In genomic region chr20:56628015-56628872, GRCh38 we compare ENCODE assay signal across 9 cellular contexts. TPM values are rescaled to one million over a fixed set of nuclear protein-coding genes. Genes with fewer than 3 reads are reported as not detected.
DNase-seq lines count a peak whose midpoint lies in the region; ATAC-seq and TF ChIP-seq lines count a peak whose summit lies in the region.
"Had no signal": no experiment of that assay in that cellular context is flagged by ENCODE, and none has a peak within 500 bp of the region (broad histone marks: within the 10 kb centered on the region; RNA-seq: fewer than 3 reads in every experiment).

No MANE protein-coding gene starts in this region.

- no peaks in the 10 kb centered on the region for H3K9me2 ChIP-seq in hepatocyte (replicated peaks; ENCODE audit: insufficient read depth)

- no peak for TF ChIP-seq CTCF in activated CD8-positive, alpha-beta T cell treated with anti-CD3 and anti-CD28 coated beads for 36 hours (IDR thresholded peaks at IDR 0.05)
- no peak for TF ChIP-seq CTCF in hepatocyte (IDR thresholded peaks at IDR 0.05; ENCODE audit: poor library complexity)
- TF ChIP-seq CTCF in spleen (IDR thresholded peaks at IDR 0.05 in 8 of 11, conservative IDR thresholded peaks at IDR 0.05 in 3 of 11): no peak

- CTCF ChIA-PET in activated CD8-positive, alpha-beta T cell treated with anti-CD3 and anti-CD28 coated beads for 36 hours (lab: Charles Lee): no interaction called here

- no peak overlapping the region for H3K4me3 ChIP-seq in hepatocyte
- H3K4me3 ChIP-seq in spleen: peak overlapping the region in 7 of 8 donors; percentile 16 to 61 (median 30)

- TF ChIP-seq POLR2A in spleen (IDR thresholded peaks at IDR 0.05): no peak

- POLR2A ChIA-PET in activated CD8-positive, alpha-beta T cell treated with anti-CD3 and anti-CD28 coated beads for 36 hours (lab: Charles Lee): no interaction called here

- ATAC-seq in activated CD8-positive, alpha-beta T cell treated with anti-CD3 and anti-CD28 coated beads for 36 hours: no peak
- no peak for ATAC-seq in GM18502 (IDR thresholded peaks at IDR 0.05; ENCODE audit: poor library complexity, unreplicated experiment)

- peaks cover 96% of the 10 kb centered on the region for H3K27me3 ChIP-seq in hepatocyte
- H3K27me3 ChIP-seq in spleen (replicated peaks in 1 of 7): peaks cover 21 to 100% (median 83%) of the 10 kb centered on the region in 7 donors

- H2AFZ ChIP-seq in hepatocyte: peak overlapping the region; percentile 73

- no peaks in the 10 kb centered on the region for H3K79me2 ChIP-seq in hepatocyte

- peak overlapping the region; percentile 28 for H3K4me3 Mint-ChIP-seq in activated CD8-positive, alpha-beta T cell treated with anti-CD3 and anti-CD28 coated beads for 36 hours

- H3K9me3 ChIP-seq in hepatocyte (ENCODE audit: low read depth): no peaks in the 10 kb centered on the region
- H3K9me3 ChIP-seq in spleen: no peaks in the 10 kb centered on the region

- H3K27ac ChIP-seq in hepatocyte (no peak overlapping the region), spleen (no peak overlapping the region)
- H3K27ac ChIP-seq: 22Rv1 had no signal

- DNase-seq in DMS 273 (lab: John Stamatoyannopoulos, UW; ENCODE audit: unreplicated experiment): peak; percentile 50
- DNase-seq in DMS 273 treated with DMSO at 0.1 percent for 48 hours (lab: John Stamatoyannopoulos, UW): no peak
- DNase-seq in activated CD8-positive, alpha-beta T cell treated with anti-CD3 and anti-CD28 coated beads for 36 hours: peak; percentile 3
- peak; percentile 35 for DNase-seq in hepatocyte (ENCODE audit: low spot score)
- no peak for DNase-seq in spleen
- DNase-seq in NCI-H128 (lab: John Stamatoyannopoulos, UW; ENCODE audit: unreplicated experiment): no peak
- no peak for DNase-seq in NK-92 treated with Interleukin-12 subunit alpha and Interleukin-12 subunit beta, amount 100 ng/mL, for 24 hours (lab: John Stamatoyannopoulos, UW)

- H3K27ac Mint-ChIP-seq in activated CD8-positive, alpha-beta T cell treated with anti-CD3 and anti-CD28 coated beads for 36 hours: no peak overlapping the region

- H3K4me1 ChIP-seq in hepatocyte (ENCODE audit: insufficient read depth) (peaks cover 39% of the 10 kb centered on the region), spleen (peaks cover 24 to 53% (median 38%) of the 10 kb centered on the region in 6 donors)

- intact Hi-C loops in activated CD8-positive, alpha-beta T cell treated with anti-CD3 and anti-CD28 coated beads for 36 hours (cut with micrococcal nuclease): no loop called here
- intact Hi-C loops in spleen (cut with DNase I; ENCODE audit: low total_unique reads): no loop called here

- no peaks in the 10 kb centered on the region for H3K36me3 Mint-ChIP-seq in activated CD8-positive, alpha-beta T cell treated with anti-CD3 and anti-CD28 coated beads for 36 hours (ENCODE audit: low read depth)

- H3K4me1 Mint-ChIP-seq in activated CD8-positive, alpha-beta T cell treated with anti-CD3 and anti-CD28 coated beads for 36 hours (ENCODE audit: low read depth): peaks cover 12% of the 10 kb centered on the region

- H3K4me2 ChIP-seq in hepatocyte: peak overlapping the region; percentile 96

- no peaks in the 10 kb centered on the region for H4K20me1 ChIP-seq in hepatocyte (ENCODE audit: insufficient read depth, poor library complexity, severe bottlenecking)

- H3K36me3 ChIP-seq in hepatocyte (replicated peaks; ENCODE audit: insufficient read depth, low read depth) (no peaks in the 10 kb centered on the region), spleen (no peaks in the 10 kb centered on the region)

- WGBS in hepatocyte (ENCODE audit: low lambda C conversion rate, missing lambda C conversion rate): 7% methylated on average over 39 of the region's 48 CpGs
- WGBS in spleen, 5 donors: 4 to 10% (median 4%) methylated on average over 39 to 48 of the region's 48 CpGs

- H3K27me3 Mint-ChIP-seq in activated CD8-positive, alpha-beta T cell treated with anti-CD3 and anti-CD28 coated beads for 36 hours: peaks cover 69% of the 10 kb centered on the region

- no peaks in the 10 kb centered on the region for H3K9me3 Mint-ChIP-seq in activated CD8-positive, alpha-beta T cell treated with anti-CD3 and anti-CD28 coated beads for 36 hours

RNA-seq across cellular contexts. Expression of gene TFAP2C, which starts 0.9 kb away (rescaled TPM):
- total RNA-seq in activated CD8-positive, alpha-beta T cell treated with anti-CD3 and anti-CD28 coated beads for 36 hours: not detected
- 0.88 and 1.7 TPM in 2 replicates for total RNA-seq in hepatocyte
- 3.2 and 3.7 TPM in 2 replicates for polyA plus RNA-seq in hepatocyte
- under 1 TPM in 1 of 7 donors, not detected in 6; 0.16 TPM for total RNA-seq in spleen
- polyA plus RNA-seq in spleen: under 1 TPM in 2 of 3 donors, not detected in 1; 0.03 to 0.10 TPM

Comparison
In these comparisons a context has a peak if more than half of its experiments do, and no peak if none do; other contexts are left out.
1. DNase-seq: peak in DMS 273 (single experiment), activated CD8-positive, alpha-beta T cell treated with anti-CD3 and anti-CD28 coated beads for 36 hours (single experiment) and hepatocyte (single experiment); none in DMS 273 treated with DMSO at 0.1 percent for 48 hours (single experiment), spleen (single experiment), NCI-H128 (single experiment) and NK-92 treated with Interleukin-12 subunit alpha and Interleukin-12 subunit beta, amount 100 ng/mL, for 24 hours (single experiment).